8 cellular contexts compared by ENCODE assay signal in the genomic region with DNA sequence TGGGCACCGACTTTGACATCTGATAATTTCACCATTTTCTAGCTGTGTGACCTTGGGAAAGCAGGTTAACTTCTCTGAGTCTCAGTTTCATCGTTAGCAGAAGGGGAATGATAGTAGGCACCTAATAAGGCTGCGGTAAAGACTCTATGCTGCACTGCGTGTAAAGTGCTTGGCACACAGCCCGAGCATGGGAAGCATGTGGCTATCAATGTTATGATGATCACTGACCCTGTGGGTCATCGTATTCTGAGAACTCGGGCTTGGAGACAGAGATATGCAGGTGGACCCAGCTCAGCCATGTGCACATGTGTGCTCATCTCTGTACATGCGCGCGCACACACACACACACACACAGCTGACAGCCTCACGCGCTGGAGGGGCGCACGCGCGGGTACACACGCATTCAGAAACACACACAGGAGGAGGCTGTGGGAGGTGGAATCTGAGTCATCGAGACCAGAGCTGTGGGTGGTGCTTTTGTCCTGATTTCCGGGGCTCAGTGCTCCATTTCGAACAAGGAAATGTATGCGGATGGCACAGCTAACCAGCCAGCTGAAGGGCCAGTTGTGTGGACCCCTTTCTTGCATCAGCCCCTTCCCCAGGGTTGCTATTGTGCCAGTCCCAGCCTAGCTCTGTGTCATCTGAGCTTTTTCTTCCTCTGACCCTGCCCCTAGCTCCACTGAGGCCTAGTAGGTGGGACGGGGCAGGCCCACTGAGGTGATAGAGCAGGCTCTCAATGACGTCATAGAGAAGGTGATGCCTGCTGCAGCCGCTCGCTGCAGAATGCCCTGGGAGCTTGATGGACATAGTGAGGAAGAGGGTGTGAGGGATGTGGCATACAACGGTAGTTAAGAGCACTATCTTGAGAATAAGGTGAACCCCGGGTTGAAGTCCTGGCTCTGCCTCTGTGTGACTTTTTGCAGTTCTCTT. TPM values are rescaled to one million over a fixed set of nuclear protein-coding genes. Genes with fewer than 3 reads are reported as not detected.
DNase-seq lines count a peak whose midpoint lies in the region; ATAC-seq, FAIRE-seq and TF ChIP-seq lines count a peak whose summit lies in the region.

No MANE protein-coding gene starts in this region.

- 59 to 81% methylated on average over 15 to 27 of the region's 27 CpGs for WGBS in thyroid gland, 2 donors

- intact Hi-C loops in thyroid gland (cut with DNase I): loop anchor here (2.0 kb wide), 2 partner anchors 184 to 268 kb away; no protein-coding TSS in a partner anchor

- H3K4me3 ChIP-seq in thyroid gland (replicated peaks in 1 of 3): no peak overlapping the region

- no peaks in the 10 kb centered on the region for H3K9me3 ChIP-seq in thyroid gland

- H3K4me1 ChIP-seq in thyroid gland: peaks cover 0 to 4% of the 10 kb centered on the region in 2 donors

- H3K36me3 ChIP-seq in thyroid gland: no peaks in the 10 kb centered on the region

- no peak for ATAC-seq in HG03342 (IDR thresholded peaks at IDR 0.05; ENCODE audit: unreplicated experiment)

- no peak overlapping the region for H3K27ac ChIP-seq in thyroid gland

- no peaks in the 10 kb centered on the region for H3K27me3 ChIP-seq in thyroid gland

- TF ChIP-seq POLR2A in H54 (IDR thresholded peaks at IDR 0.05; ENCODE audit: low read depth, low read length) (no peak), thyroid gland (IDR thresholded peaks at IDR 0.05) (no peak)

- FAIRE-seq in H54 (lab: Jason Lieb, UNC): no peak

- TF ChIP-seq CTCF in thyroid gland (IDR thresholded peaks at IDR 0.05): no peak

- DNase-seq in H54 (ENCODE audit: insufficient read length, low spot score): peak; percentile 65
- DNase-seq in activated CD4-positive, alpha-beta T cell treated with anti-CD3 and anti-CD28 coated beads for 24 hours (ENCODE audit: low read depth in 2 of 2): peak; percentile 71 to 74
- DNase-seq in central memory CD4-positive, alpha-beta T cell: peak; percentile 73
- peak; percentile 81 to 85 for DNase-seq in stimulated activated CD4-positive, alpha-beta T cell treated with anti-CD3 and anti-CD28 coated beads, Interleukin-2, amount 100 ng/mL, for 24 hours
- no peak for DNase-seq in NCI-H146 treated with DMSO at 0.1 percent for 48 hours (lab: John Stamatoyannopoulos, UW; ENCODE audit: unreplicated experiment)
- DNase-seq in SIG-M5 treated with dmso at 0.1 percent for 504 hours (lab: John Stamatoyannopoulos, UW; ENCODE audit: unreplicated experiment): no peak
- DNase-seq in thyroid gland: no peak

RNA-seq across cellular contexts. Expression of a gene that starts 11.2 kb away (rescaled TPM):
- 10 to 100 TPM in 1 of 4 donors, 1 to 10 TPM in 3; 5.4 to 11.7 (median 8.3) TPM for total RNA-seq in thyroid gland

RNA-seq across cellular contexts. Expression of a gene that starts 42.0 kb away (rescaled TPM):
- 10 to 100 TPM; 15.2 to 28.3 (median 22.7) TPM for total RNA-seq in thyroid gland

RNA-seq across cellular contexts. Expression of a gene that starts 56.4 kb away (rescaled TPM):
- 1 to 10 TPM; 2.4 to 5.7 (median 4.6) TPM for total RNA-seq in thyroid gland

RNA-seq across cellular contexts. Expression of a gene that starts 56.5 kb away (rescaled TPM):
- total RNA-seq in thyroid gland: 10 to 100 TPM; 44.2 to 62.7 (median 54.6) TPM

Comparison
In these comparisons a context has a peak if more than half of its experiments do, and no peak if none do; other contexts are left out.
1. DNase-seq: peak in H54 (single experiment), activated CD4-positive, alpha-beta T cell treated with anti-CD3 and anti-CD28 coated beads for 24 hours (2 of 2), central memory CD4-positive, alpha-beta T cell (single experiment) and stimulated activated CD4-positive, alpha-beta T cell treated with anti-CD3 and anti-CD28 coated beads, Interleukin-2, amount 100 ng/mL, for 24 hours (2 of 2); none in NCI-H146 treated with DMSO at 0.1 percent for 48 hours (single experiment), SIG-M5 treated with dmso at 0.1 percent for 504 hours (single experiment) and thyroid gland (0 of 2).